1 cellular context compared by ENCODE assay signal in the genomic region with DNA sequence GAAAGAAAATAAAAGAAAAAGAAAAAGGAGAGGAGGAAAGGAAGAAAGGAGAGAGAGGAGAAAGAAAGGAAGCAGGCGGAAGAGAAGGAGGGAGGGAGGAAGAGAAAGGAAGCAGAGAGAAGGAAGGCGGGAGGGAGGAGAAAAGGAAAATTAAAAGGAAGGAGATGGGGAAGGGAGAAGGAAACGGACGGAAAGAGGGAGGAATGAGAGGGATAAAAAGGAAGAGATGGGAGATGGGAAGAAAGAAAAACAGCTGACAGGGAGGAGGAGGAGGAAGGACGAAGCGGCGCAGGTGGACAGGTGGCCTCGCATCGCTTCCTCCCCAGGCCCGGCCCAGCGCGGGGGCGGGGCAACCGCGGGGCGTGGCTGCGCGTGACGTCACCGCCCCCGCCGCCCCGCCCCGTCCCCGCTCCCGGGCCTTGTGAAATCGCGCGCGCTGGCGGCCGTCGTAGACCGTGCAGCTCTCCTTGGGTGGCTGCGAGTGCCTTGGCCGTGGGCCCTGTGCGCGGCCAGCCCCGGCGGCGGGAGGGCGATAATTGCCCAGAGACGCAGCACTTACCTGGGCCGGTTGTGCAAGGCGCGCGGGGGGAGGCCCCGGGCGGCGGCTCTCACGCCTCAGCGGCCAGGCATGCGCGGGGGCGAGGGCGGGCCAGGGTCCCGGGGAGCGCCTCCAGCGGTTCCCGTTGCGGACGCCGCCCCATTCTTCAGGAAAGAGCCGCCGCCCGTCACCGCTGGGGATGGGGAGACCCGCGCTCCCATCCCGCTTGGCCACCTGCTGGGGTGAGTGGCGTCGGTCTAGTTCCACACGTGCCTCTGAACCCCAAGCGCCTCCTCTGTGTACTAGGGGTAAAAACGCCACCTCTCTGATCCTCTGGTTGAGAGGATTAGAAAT.
TF ChIP-seq lines count a peak whose summit lies in the region.

No MANE protein-coding gene starts in this region.

TF ChIP-seq in HEK293, 187 proteins besides CTCF, POLR2A, EP300 and RAD21 (continued from another document and continues in another):
- TF ChIP-seq, protein P1, sequence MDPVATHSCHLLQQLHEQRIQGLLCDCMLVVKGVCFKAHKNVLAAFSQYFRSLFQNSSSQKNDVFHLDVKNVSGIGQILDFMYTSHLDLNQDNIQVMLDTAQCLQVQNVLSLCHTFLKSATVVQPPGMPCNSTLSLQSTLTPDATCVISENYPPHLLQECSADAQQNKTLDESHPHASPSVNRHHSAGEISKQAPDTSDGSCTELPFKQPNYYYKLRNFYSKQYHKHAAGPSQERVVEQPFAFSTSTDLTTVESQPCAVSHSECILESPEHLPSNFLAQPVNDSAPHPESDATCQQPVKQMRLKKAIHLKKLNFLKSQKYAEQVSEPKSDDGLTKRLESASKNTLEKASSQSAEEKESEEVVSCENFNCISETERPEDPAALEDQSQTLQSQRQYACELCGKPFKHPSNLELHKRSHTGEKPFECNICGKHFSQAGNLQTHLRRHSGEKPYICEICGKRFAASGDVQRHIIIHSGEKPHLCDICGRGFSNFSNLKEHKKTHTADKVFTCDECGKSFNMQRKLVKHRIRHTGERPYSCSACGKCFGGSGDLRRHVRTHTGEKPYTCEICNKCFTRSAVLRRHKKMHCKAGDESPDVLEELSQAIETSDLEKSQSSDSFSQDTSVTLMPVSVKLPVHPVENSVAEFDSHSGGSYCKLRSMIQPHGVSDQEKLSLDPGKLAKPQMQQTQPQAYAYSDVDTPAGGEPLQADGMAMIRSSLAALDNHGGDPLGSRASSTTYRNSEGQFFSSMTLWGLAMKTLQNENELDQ (tag by site-specific recombination; IDR thresholded peaks at IDR 0.05; ENCODE audit: low read depth), result no peak
- TF ChIP-seq ZNF239 (tag by site-specific recombination; IDR thresholded peaks at IDR 0.05), result no peak
- no peak for TF ChIP-seq ZNF510 (tag by site-specific recombination; IDR thresholded peaks at IDR 0.05; ENCODE audit: insufficient replicate concordance)
- TF ChIP-seq ZNF132 (tag by site-specific recombination; IDR thresholded peaks at IDR 0.05; ENCODE audit: borderline replicate concordance), result no peak
- TF ChIP-seq ZNF548 (tag by site-specific recombination; IDR thresholded peaks at IDR 0.05), result no peak
- TF ChIP-seq ZNF311 (tag by site-specific recombination; IDR thresholded peaks at IDR 0.05; ENCODE audit: borderline replicate concordance), result no peak
- TF ChIP-seq KLF16 (tag by site-specific recombination; IDR thresholded peaks at IDR 0.05), result no peak
- TF ChIP-seq ZNF530 (tag by site-specific recombination; IDR thresholded peaks at IDR 0.05; ENCODE audit: low read depth), result no peak
- TF ChIP-seq, protein P2, sequence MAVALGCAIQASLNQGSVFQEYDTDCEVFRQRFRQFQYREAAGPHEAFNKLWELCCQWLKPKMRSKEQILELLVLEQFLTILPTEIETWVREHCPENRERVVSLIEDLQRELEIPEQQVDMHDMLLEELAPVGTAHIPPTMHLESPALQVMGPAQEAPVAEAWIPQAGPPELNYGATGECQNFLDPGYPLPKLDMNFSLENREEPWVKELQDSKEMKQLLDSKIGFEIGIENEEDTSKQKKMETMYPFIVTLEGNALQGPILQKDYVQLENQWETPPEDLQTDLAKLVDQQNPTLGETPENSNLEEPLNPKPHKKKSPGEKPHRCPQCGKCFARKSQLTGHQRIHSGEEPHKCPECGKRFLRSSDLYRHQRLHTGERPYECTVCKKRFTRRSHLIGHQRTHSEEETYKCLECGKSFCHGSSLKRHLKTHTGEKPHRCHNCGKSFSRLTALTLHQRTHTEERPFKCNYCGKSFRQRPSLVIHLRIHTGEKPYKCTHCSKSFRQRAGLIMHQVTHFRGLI (tag by site-specific recombination; IDR thresholded peaks at IDR 0.05), result no peak
- TF ChIP-seq ZNF521 (tag by site-specific recombination; IDR thresholded peaks at IDR 0.05), result no peak
- 0 out of 2 replicates have a peak, but pooled peaks have one; percentile 32 for TF ChIP-seq KLF1 (tag by site-specific recombination; IDR thresholded peaks at IDR 0.05)
- TF ChIP-seq GLIS2 (tag by site-specific recombination; IDR thresholded peaks at IDR 0.05), result peak; percentile 65
- TF ChIP-seq ZNF670 (tag by site-specific recombination; IDR thresholded peaks at IDR 0.05; ENCODE audit: low read depth), result no peak
- TF ChIP-seq ZNF366 (tag by site-specific recombination; conservative IDR thresholded peaks at IDR 0.05), result peak; percentile 99
- no peak for TF ChIP-seq ZNF16 (tag by site-specific recombination; IDR thresholded peaks at IDR 0.05; ENCODE audit: low read depth)
- TF ChIP-seq BCL11B (tag by site-specific recombination; IDR thresholded peaks at IDR 0.05; ENCODE audit: low read depth), result no peak
- TF ChIP-seq ZNF157 (tag by site-specific recombination; IDR thresholded peaks at IDR 0.05), result no peak
- TF ChIP-seq ZFP41 (tag by site-specific recombination; IDR thresholded peaks at IDR 0.05; ENCODE audit: borderline replicate concordance), result no peak
- no peak for TF ChIP-seq ZNF292 (tag by site-specific recombination; IDR thresholded peaks at IDR 0.05; ENCODE audit: borderline replicate concordance, low read depth)
- TF ChIP-seq ZNF121 (tag by site-specific recombination; IDR thresholded peaks at IDR 0.05), result no peak
- TF ChIP-seq OSR2 (tag by site-specific recombination; IDR thresholded peaks at IDR 0.05), result no peak
- TF ChIP-seq, protein P3, sequence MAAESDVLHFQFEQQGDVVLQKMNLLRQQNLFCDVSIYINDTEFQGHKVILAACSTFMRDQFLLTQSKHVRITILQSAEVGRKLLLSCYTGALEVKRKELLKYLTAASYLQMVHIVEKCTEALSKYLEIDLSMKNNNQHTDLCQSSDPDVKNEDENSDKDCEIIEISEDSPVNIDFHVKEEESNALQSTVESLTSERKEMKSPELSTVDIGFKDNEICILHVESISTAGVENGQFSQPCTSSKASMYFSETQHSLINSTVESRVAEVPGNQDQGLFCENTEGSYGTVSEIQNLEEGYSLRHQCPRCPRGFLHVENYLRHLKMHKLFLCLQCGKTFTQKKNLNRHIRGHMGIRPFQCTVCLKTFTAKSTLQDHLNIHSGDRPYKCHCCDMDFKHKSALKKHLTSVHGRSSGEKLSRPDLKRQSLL (tag by site-specific recombination; IDR thresholded peaks at IDR 0.05), result no peak
- TF ChIP-seq ZNF211 (tag by site-specific recombination; IDR thresholded peaks at IDR 0.05; ENCODE audit: low read depth), result no peak
- TF ChIP-seq, protein P4, sequence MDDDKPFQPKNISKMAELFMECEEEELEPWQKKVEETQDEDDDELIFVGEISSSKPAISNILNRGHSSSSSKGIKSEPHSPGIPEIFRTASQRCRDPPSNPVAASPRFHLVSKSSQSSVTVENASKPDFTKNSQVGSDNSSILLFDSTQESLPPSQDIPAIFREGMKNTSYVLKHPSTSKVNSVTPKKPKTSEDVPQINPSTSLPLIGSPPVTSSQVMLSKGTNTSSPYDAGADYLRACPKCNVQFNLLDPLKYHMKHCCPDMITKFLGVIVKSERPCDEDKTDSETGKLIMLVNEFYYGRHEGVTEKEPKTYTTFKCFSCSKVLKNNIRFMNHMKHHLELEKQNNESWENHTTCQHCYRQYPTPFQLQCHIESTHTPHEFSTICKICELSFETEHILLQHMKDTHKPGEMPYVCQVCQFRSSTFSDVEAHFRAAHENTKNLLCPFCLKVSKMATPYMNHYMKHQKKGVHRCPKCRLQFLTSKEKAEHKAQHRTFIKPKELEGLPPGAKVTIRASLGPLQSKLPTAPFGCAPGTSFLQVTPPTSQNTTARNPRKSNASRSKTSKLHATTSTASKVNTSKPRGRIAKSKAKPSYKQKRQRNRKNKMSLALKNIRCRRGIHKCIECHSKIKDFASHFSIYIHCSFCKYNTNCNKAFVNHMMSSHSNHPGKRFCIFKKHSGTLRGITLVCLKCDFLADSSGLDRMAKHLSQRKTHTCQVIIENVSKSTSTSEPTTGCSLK (tag by site-specific recombination; IDR thresholded peaks at IDR 0.05), result no peak
- TF ChIP-seq, protein P5, sequence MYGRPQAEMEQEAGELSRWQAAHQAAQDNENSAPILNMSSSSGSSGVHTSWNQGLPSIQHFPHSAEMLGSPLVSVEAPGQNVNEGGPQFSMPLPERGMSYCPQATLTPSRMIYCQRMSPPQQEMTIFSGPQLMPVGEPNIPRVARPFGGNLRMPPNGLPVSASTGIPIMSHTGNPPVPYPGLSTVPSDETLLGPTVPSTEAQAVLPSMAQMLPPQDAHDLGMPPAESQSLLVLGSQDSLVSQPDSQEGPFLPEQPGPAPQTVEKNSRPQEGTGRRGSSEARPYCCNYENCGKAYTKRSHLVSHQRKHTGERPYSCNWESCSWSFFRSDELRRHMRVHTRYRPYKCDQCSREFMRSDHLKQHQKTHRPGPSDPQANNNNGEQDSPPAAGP (tag by site-specific recombination; IDR thresholded peaks at IDR 0.05), result no peak
- TF ChIP-seq ZNF423 (tag by site-specific recombination; IDR thresholded peaks at IDR 0.05), result no peak
- peak; percentile 36; the same call in 1 of the 2 replicates for TF ChIP-seq ZBTB8A (tag by site-specific recombination; IDR thresholded peaks at IDR 0.05)
- TF ChIP-seq ZNF558 (tag by site-specific recombination; IDR thresholded peaks at IDR 0.05), result no peak
- TF ChIP-seq ZNF629 (tag by site-specific recombination; IDR thresholded peaks at IDR 0.05), result peak; percentile 44
- TF ChIP-seq IKZF3 (tag by site-specific recombination; IDR thresholded peaks at IDR 0.05), result 0 out of 2 replicates have a peak, but pooled peaks have one; percentile 15
- no peak for TF ChIP-seq BCL11A (tag by site-specific recombination; IDR thresholded peaks at IDR 0.05; ENCODE audit: low read depth)
- no peak for TF ChIP-seq ZNF416 (tag by site-specific recombination; IDR thresholded peaks at IDR 0.05)
- TF ChIP-seq ZNF514 (tag by site-specific recombination; IDR thresholded peaks at IDR 0.05), result no peak
- no peak for TF ChIP-seq ZNF792 (tag by site-specific recombination; IDR thresholded peaks at IDR 0.05)
- TF ChIP-seq, protein P6, sequence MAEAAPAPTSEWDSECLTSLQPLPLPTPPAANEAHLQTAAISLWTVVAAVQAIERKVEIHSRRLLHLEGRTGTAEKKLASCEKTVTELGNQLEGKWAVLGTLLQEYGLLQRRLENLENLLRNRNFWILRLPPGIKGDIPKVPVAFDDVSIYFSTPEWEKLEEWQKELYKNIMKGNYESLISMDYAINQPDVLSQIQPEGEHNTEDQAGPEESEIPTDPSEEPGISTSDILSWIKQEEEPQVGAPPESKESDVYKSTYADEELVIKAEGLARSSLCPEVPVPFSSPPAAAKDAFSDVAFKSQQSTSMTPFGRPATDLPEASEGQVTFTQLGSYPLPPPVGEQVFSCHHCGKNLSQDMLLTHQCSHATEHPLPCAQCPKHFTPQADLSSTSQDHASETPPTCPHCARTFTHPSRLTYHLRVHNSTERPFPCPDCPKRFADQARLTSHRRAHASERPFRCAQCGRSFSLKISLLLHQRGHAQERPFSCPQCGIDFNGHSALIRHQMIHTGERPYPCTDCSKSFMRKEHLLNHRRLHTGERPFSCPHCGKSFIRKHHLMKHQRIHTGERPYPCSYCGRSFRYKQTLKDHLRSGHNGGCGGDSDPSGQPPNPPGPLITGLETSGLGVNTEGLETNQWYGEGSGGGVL (tag by site-specific recombination; IDR thresholded peaks at IDR 0.05), result 0 out of 2 replicates have a peak, but pooled peaks have one; percentile 6
- TF ChIP-seq, protein P7, sequence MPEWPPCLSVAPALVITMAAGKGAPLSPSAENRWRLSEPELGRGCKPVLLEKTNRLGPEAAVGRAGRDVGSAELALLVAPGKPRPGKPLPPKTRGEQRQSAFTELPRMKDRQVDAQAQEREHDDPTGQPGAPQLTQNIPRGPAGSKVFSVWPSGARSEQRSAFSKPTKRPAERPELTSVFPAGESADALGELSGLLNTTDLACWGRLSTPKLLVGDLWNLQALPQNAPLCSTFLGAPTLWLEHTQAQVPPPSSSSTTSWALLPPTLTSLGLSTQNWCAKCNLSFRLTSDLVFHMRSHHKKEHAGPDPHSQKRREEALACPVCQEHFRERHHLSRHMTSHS (tag by site-specific recombination; IDR thresholded peaks at IDR 0.05), result no peak
- no peak for TF ChIP-seq GFI1B (tag by site-specific recombination; IDR thresholded peaks at IDR 0.05)
- no peak for TF ChIP-seq ZNF624 (tag by site-specific recombination; IDR thresholded peaks at IDR 0.05)
- TF ChIP-seq ZNF843 (tag by site-specific recombination; IDR thresholded peaks at IDR 0.05), result no peak
- TF ChIP-seq ZNF169 (tag by site-specific recombination; IDR thresholded peaks at IDR 0.05), result no peak
- TF ChIP-seq ZNF404 (tag by site-specific recombination; IDR thresholded peaks at IDR 0.05), result no peak
- TF ChIP-seq HOXA7 (CRISPR knock-in tag; IDR thresholded peaks at IDR 0.05; ENCODE audit: borderline replicate concordance), result no peak
- TF ChIP-seq, protein P8, sequence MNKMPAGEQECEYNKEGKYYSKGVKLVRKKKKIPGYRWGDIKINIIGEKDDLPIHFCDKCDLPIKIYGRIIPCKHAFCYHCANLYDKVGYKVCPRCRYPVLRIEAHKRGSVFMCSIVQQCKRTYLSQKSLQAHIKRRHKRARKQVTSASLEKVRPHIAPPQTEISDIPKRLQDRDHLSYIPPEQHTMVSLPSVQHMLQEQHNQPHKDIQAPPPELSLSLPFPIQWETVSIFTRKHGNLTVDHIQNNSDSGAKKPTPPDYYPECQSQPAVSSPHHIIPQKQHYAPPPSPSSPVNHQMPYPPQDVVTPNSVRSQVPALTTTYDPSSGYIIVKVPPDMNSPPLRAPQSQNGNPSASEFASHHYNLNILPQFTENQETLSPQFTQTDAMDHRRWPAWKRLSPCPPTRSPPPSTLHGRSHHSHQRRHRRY (tag by site-specific recombination; IDR thresholded peaks at IDR 0.05), result no peak
- TF ChIP-seq, protein P9, sequence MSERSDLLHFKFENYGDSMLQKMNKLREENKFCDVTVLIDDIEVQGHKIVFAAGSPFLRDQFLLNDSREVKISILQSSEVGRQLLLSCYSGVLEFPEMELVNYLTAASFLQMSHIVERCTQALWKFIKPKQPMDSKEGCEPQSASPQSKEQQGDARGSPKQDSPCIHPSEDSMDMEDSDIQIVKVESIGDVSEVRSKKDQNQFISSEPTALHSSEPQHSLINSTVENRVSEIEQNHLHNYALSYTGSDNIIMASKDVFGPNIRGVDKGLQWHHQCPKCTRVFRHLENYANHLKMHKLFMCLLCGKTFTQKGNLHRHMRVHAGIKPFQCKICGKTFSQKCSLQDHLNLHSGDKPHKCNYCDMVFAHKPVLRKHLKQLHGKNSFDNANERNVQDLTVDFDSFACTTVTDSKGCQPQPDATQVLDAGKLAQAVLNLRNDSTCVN (tag by site-specific recombination; optimal IDR thresholded peaks at IDR 0.05), result peak; percentile 72
